8 cellular contexts compared by ENCODE assay signal in the genomic region with DNA sequence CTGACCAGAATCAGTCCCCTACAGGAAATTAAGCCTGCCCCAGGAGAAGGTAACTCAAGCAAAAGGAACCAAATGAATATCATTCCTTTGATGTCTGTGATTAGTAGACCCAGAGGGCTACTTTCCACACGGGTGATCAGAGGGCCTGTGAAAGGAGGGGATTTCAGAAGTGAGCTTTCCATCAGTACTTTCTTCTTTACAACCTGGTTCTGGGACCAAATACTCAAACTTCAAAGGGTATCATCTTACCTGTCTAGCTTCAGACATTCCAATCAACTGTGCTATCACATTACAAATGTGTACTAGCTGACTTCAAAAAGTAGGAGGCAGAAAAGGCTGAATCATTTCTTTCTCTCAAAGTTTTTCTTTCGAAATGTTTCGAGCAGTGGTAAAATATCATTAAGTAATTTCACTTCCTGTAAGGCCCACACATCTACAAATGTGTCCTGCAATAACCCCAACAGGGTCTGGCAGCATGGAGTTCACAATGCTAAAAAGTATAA. TPM values are rescaled to one million over a fixed set of nuclear protein-coding genes. Genes with fewer than 3 reads are reported as not detected.
DNase-seq lines count a peak whose midpoint lies in the region; ATAC-seq and TF ChIP-seq lines count a peak whose summit lies in the region.

No MANE protein-coding gene starts in this region.

- DNase-seq in GM12864 (ENCODE audit: low read depth) (peak; percentile 38), Karpas-422 (no peak), mammary epithelial cell (peak; percentile 66), NCI-H2107 treated with DMSO at 0.1 percent for 48 hours (lab: John Stamatoyannopoulos, UW; ENCODE audit: unreplicated experiment) (no peak), cortex of kidney (lab: John Stamatoyannopoulos, UW) (no peak), NCI-H2171 (lab: John Stamatoyannopoulos, UW) (no peak)

- no peak overlapping the region for H3K9ac ChIP-seq in Karpas-422 (ENCODE audit: low read length)
- H3K9ac ChIP-seq in mammary epithelial cell (ENCODE audit: insufficient read depth, low read length): no peak overlapping the region
- no peak overlapping the region for H3K9ac ChIP-seq in parathyroid adenoma

- H3K4me2 ChIP-seq in Karpas-422 (ENCODE audit: low read depth, low read length, poor library complexity, severe bottlenecking) (peak overlapping the region; percentile 41), mammary epithelial cell (ENCODE audit: insufficient read depth, low read depth, low read length) (peak overlapping the region; percentile 6), parathyroid adenoma (ENCODE audit: low read length) (no peak overlapping the region)

- ATAC-seq in GM21576 (IDR thresholded peaks at IDR 0.05; ENCODE audit: unreplicated experiment): peak; percentile 66

- H4K20me1 ChIP-seq in Karpas-422 (ENCODE audit: insufficient read depth, low read depth, low read length) (peaks cover 13% of the 10 kb centered on the region; the same call in 1 of the 2 replicates), mammary epithelial cell (ENCODE audit: insufficient read depth, low read length) (peaks cover 1% of the 10 kb centered on the region)

- no peak for TF ChIP-seq CTCF in GM12864 (IDR thresholded peaks at IDR 0.05; ENCODE audit: low read depth, low read length, missing control alignments)
- no peak for TF ChIP-seq CTCF in mammary epithelial cell (conservative IDR thresholded peaks at IDR 0.05 in 1 of 2, IDR thresholded peaks at IDR 0.05 in 1 of 2; ENCODE audit: extremely low read depth in 1 of 2, insufficient read depth in 1 of 2, low read depth in 1 of 2, low read length in 2 of 2)
- TF ChIP-seq CTCF in parathyroid adenoma (IDR thresholded peaks at IDR 0.05): no peak

- no peaks in the 10 kb centered on the region for H3K27me3 ChIP-seq in Karpas-422 (ENCODE audit: low read length)
- no peaks in the 10 kb centered on the region for H3K27me3 ChIP-seq in mammary epithelial cell (ENCODE audit: insufficient read depth, low read length)
- no peaks in the 10 kb centered on the region for H3K27me3 ChIP-seq in parathyroid adenoma (ENCODE audit: control insufficient read depth, insufficient read depth, low read length)

- no peaks in the 10 kb centered on the region for H3K36me3 ChIP-seq in Karpas-422 (ENCODE audit: insufficient read depth, low read length)
- peaks cover 4% of the 10 kb centered on the region for H3K36me3 ChIP-seq in mammary epithelial cell (ENCODE audit: insufficient read depth, low read length)
- H3K36me3 ChIP-seq in parathyroid adenoma (ENCODE audit: control insufficient read depth, insufficient read depth, low read length): no peaks in the 10 kb centered on the region

- intact Hi-C loops in mammary epithelial cell (cut with micrococcal nuclease): no loop called here

- in situ Hi-C loops in mammary epithelial cell (cut with MboI; ENCODE audit: low sequenced_read_pairs in 2 of 2): loop anchor here in 1 of 2 donors (25.0 kb wide), 1 partner anchor 428 kb away; no protein-coding TSS in a partner anchor

- H3K27ac ChIP-seq in Karpas-422 (ENCODE audit: low read length) (no peak overlapping the region), mammary epithelial cell (ENCODE audit: insufficient read depth, low read depth, low read length) (no peak overlapping the region), parathyroid adenoma (peak overlapping the region; percentile 15)

- no peaks in the 10 kb centered on the region for H3K9me2 ChIP-seq in Karpas-422 (replicated peaks; ENCODE audit: insufficient read depth, low read length)

- H2AFZ ChIP-seq in Karpas-422 (ENCODE audit: low read length): no peak overlapping the region
- H2AFZ ChIP-seq in mammary epithelial cell (ENCODE audit: low read depth, low read length): no peak overlapping the region
- no peak overlapping the region for H2AFZ ChIP-seq in parathyroid adenoma

- peaks cover 100% of the 10 kb centered on the region for H3K79me2 ChIP-seq in Karpas-422 (ENCODE audit: low read length)
- peaks cover 98% of the 10 kb centered on the region for H3K79me2 ChIP-seq in mammary epithelial cell (ENCODE audit: insufficient read depth, low read length)
- peaks cover 4% of the 10 kb centered on the region for H3K79me2 ChIP-seq in parathyroid adenoma

- H3K4me3 ChIP-seq in GM12864 (ENCODE audit: low read depth, low read length) (no peak overlapping the region), Karpas-422 (ENCODE audit: low read length) (no peak overlapping the region), mammary epithelial cell (replicated peaks in 1 of 3; ENCODE audit: insufficient read depth in 1 of 3, low read depth in 2 of 3, low read length in 3 of 3) (no peak overlapping the region), parathyroid adenoma (ENCODE audit: low read depth, low read length) (peak overlapping the region; percentile 5)

- no peaks in the 10 kb centered on the region for H3K9me3 ChIP-seq in Karpas-422 (ENCODE audit: low read length)
- H3K9me3 ChIP-seq in mammary epithelial cell (replicated peaks; ENCODE audit: insufficient read depth, low read length): no peaks in the 10 kb centered on the region
- H3K9me3 ChIP-seq in parathyroid adenoma (ENCODE audit: control insufficient read depth, low read length): no peaks in the 10 kb centered on the region

- BruUV-seq in mammary epithelial cell (replicated peaks; lab: Mats Ljungman, UMichigan): no TSS peak

- CTCF ChIA-PET in mammary epithelial cell (lab: Charles Lee; ENCODE audit: low non-redundant PET): interaction anchor here (0.5 kb wide), 1 partner anchor 75 kb away, joined by 3 read pairs; no protein-coding TSS in a partner anchor

- dilution Hi-C loops in mammary epithelial cell (cut with HindIII; ENCODE audit: low sequenced_read_pairs): no loop called here

- H3K4me1 ChIP-seq in Karpas-422 (ENCODE audit: low read length) (peaks cover 52% of the 10 kb centered on the region), mammary epithelial cell (ENCODE audit: insufficient read depth, low read length) (peaks cover 20% of the 10 kb centered on the region), parathyroid adenoma (no peaks in the 10 kb centered on the region)

- 47% methylated on average over 3 of the region's 3 CpGs for WGBS in mammary epithelial cell (ENCODE audit: low coverage, missing lambda C conversion rate)

RNA-seq across cellular contexts. Expression of a gene that starts 23.9 kb away (rescaled TPM):
- 42.4 and 85.8 TPM in 2 replicates for total RNA-seq in Karpas-422 (2014; rRNA removed; shearing (Covaris generic); ENCODE audit: low replicate concordance)
- 100 to 1,000 TPM in 1 of 2 donors, 10 to 100 TPM in 1; 99.5 to 146 TPM for total RNA-seq in mammary epithelial cell
- polyA plus RNA-seq in mammary epithelial cell: 37.5 TPM
- 190 TPM for polyA minus RNA-seq in mammary epithelial cell

Comparison
In these comparisons a context has a peak if more than half of its experiments do, and no peak if none do; other contexts are left out.
1. DNase-seq: peak in GM12864 (single experiment) and mammary epithelial cell (single experiment); none in Karpas-422 (single experiment), NCI-H2107 treated with DMSO at 0.1 percent for 48 hours (single experiment), cortex of kidney (single experiment) and NCI-H2171 (single experiment).